In genomic region chr2:208265371-208265806, GRCh38 we compare ENCODE assay signal across 8 cellular contexts. TPM values are rescaled to one million over a fixed set of nuclear protein-coding genes. Genes with fewer than 3 reads are reported as not detected.
DNase-seq lines count a peak whose midpoint lies in the region; ATAC-seq, FAIRE-seq and TF ChIP-seq lines count a peak whose summit lies in the region.

No MANE protein-coding gene starts in this region.

- H3K27me3 ChIP-seq in pancreas: no peaks in the 10 kb centered on the region

- peak overlapping the region; percentile 7 to 93 (median 64) for H3K27ac ChIP-seq in pancreas

- H3K27me3 Mint-ChIP-seq in activated T-helper 2 cell treated with anti-CD3 and anti-CD28 coated beads, Interferon-gamma antibody, Interleukin-2, Interleukin-4, amounts not matched to agents 10 μg/mL and 5 μg/mL and 100 μg/mL, durations not matched to agents 14 hours and 24 hours and 36 hours (ENCODE audit: low read depth): no peaks in the 10 kb centered on the region

- peaks cover 21% of the 10 kb centered on the region for H3K36me3 Mint-ChIP-seq in activated T-helper 2 cell treated with anti-CD3 and anti-CD28 coated beads, Interferon-gamma antibody, Interleukin-2, Interleukin-4, amounts not matched to agents 10 μg/mL and 5 μg/mL and 100 μg/mL, durations not matched to agents 14 hours and 24 hours and 36 hours (ENCODE audit: low read depth)

- H3K36me3 ChIP-seq in pancreas: no peaks in the 10 kb centered on the region

- peak overlapping the region; percentile 95 for H3K27ac Mint-ChIP-seq in activated T-helper 2 cell treated with anti-CD3 and anti-CD28 coated beads, Interferon-gamma antibody, Interleukin-2, Interleukin-4, amounts not matched to agents 10 μg/mL and 5 μg/mL and 100 μg/mL, durations not matched to agents 14 hours and 24 hours and 36 hours

- FAIRE-seq in pancreas (lab: Jason Lieb, UNC): no peak

- WGBS in pancreas, 2 donors: 3% methylated on average over 9 of the region's 9 CpGs

- H3K4me1 ChIP-seq in pancreas: peaks cover 3 to 24% (median 15%) of the 10 kb centered on the region in 3 donors

- H3K9me3 ChIP-seq in pancreas: no peaks in the 10 kb centered on the region

- H3K4me3 Mint-ChIP-seq in activated T-helper 2 cell treated with anti-CD3 and anti-CD28 coated beads, Interferon-gamma antibody, Interleukin-2, Interleukin-4, amounts not matched to agents 10 μg/mL and 5 μg/mL and 100 μg/mL, durations not matched to agents 14 hours and 24 hours and 36 hours (ENCODE audit: low read depth): peak overlapping the region; percentile 92

- no peak for DNase-seq in AG09309 (ENCODE audit: low read depth)
- peak; percentile 39 for DNase-seq in NOMO-1 treated with dmso at 0.1 percent for 144 hours (lab: John Stamatoyannopoulos, UW; ENCODE audit: unreplicated experiment)
- DNase-seq in activated T-helper 2 cell treated with anti-CD3 and anti-CD28 coated beads, Interferon-gamma antibody, Interleukin-2, Interleukin-4, amounts not matched to agents 10 μg/mL and 5 μg/mL and 100 μg/mL, durations not matched to agents 14 hours and 24 hours and 36 hours (ENCODE audit: low spot score): peak; percentile 30
- DNase-seq in Right ventricle myocardium superior: no peak
- DNase-seq in pancreas: peak in 1 of 6 donors; percentile 21
- no peak for DNase-seq in NCI-H2081 treated with DMSO at 0.1 percent for 48 hours (lab: John Stamatoyannopoulos, UW)

- H3K9me3 Mint-ChIP-seq in activated T-helper 2 cell treated with anti-CD3 and anti-CD28 coated beads, Interferon-gamma antibody, Interleukin-2, Interleukin-4, amounts not matched to agents 10 μg/mL and 5 μg/mL and 100 μg/mL, durations not matched to agents 14 hours and 24 hours and 36 hours: peaks cover 6% of the 10 kb centered on the region

- no peak for TF ChIP-seq CTCF in AG09309 (IDR thresholded peaks at IDR 0.05; ENCODE audit: control insufficient read depth, insufficient read depth, low read depth, low read length, missing control alignments)
- TF ChIP-seq CTCF in pancreas (IDR thresholded peaks at IDR 0.05): no peak

- H3K4me1 Mint-ChIP-seq in activated T-helper 2 cell treated with anti-CD3 and anti-CD28 coated beads, Interferon-gamma antibody, Interleukin-2, Interleukin-4, amounts not matched to agents 10 μg/mL and 5 μg/mL and 100 μg/mL, durations not matched to agents 14 hours and 24 hours and 36 hours (ENCODE audit: low read depth): peaks cover 44% of the 10 kb centered on the region

- ATAC-seq in GM18502 (IDR thresholded peaks at IDR 0.05; ENCODE audit: poor library complexity, unreplicated experiment) (peak; percentile 57), HG02870 (IDR thresholded peaks at IDR 0.05; ENCODE audit: unreplicated experiment) (peak; percentile 52), Right ventricle myocardium superior (ENCODE audit: poor library complexity) (peak; percentile 55), pancreas (peak; percentile 38 to 59 (median 46))

- intact Hi-C loops in activated T-helper 2 cell treated with anti-CD3 and anti-CD28 coated beads, Interferon-gamma antibody, Interleukin-2, Interleukin-4, amounts not matched to agents 10 μg/mL and 5 μg/mL and 100 μg/mL, durations not matched to agents 14 hours and 24 hours and 36 hours (cut with micrococcal nuclease): loop anchor here (10.0 kb wide), 1 partner anchor 741 kb away; the partner anchor contains the start of gene CREB1
- intact Hi-C loops in Right ventricle myocardium superior (cut with DNase I) (no loop called here), pancreas (cut with DNase I) (no loop called here)

- H3K4me3 ChIP-seq in AG09309 (ENCODE audit: control insufficient read depth, low read depth, low read length) (peak overlapping the region; percentile 74), pancreas (peak overlapping the region; percentile 62 to 92 (median 84))

RNA-seq across cellular contexts. Expression of gene PIKFYVE, which starts 0.7 kb away (rescaled TPM):
- 30.3 and 34.1 TPM in 2 replicates for total RNA-seq in activated T-helper 2 cell treated with anti-CD3 and anti-CD28 coated beads, Interferon-gamma antibody, Interleukin-2, Interleukin-4, amounts not matched to agents 10 μg/mL and 5 μg/mL and 100 μg/mL, durations not matched to agents 14 hours and 24 hours and 36 hours
- total RNA-seq in Right ventricle myocardium superior (13.2 TPM), pancreas (10 to 100 TPM; 11.5 to 16.1 (median 14.2) TPM)
- polyA plus RNA-seq in pancreas: 1 to 10 TPM; 6.0 to 7.3 TPM

RNA-seq across cellular contexts. Expression of gene IDH1, which starts 10.5 kb away (rescaled TPM):
- 42.7 and 46.1 TPM in 2 replicates for total RNA-seq in activated T-helper 2 cell treated with anti-CD3 and anti-CD28 coated beads, Interferon-gamma antibody, Interleukin-2, Interleukin-4, amounts not matched to agents 10 μg/mL and 5 μg/mL and 100 μg/mL, durations not matched to agents 14 hours and 24 hours and 36 hours
- 43.6 TPM for total RNA-seq in Right ventricle myocardium superior
- total RNA-seq in pancreas: 10 to 100 TPM; 16.7 to 57.8 (median 43.1) TPM
- 10 to 100 TPM; 14.2 to 24.5 TPM for polyA plus RNA-seq in pancreas

Comparison
In these comparisons a context has a peak if more than half of its experiments do, and no peak if none do; other contexts are left out.
1. DNase-seq: peak in NOMO-1 treated with dmso at 0.1 percent for 144 hours (single experiment) and activated T-helper 2 cell treated with anti-CD3 and anti-CD28 coated beads, Interferon-gamma antibody, Interleukin-2, Interleukin-4, amounts not matched to agents 10 μg/mL and 5 μg/mL and 100 μg/mL, durations not matched to agents 14 hours and 24 hours and 36 hours (single experiment); none in AG09309 (single experiment), Right ventricle myocardium superior (single experiment) and NCI-H2081 treated with DMSO at 0.1 percent for 48 hours (single experiment).
2. Peak in every context shown above with its lines, with median percentiles within 50 percentile points of each other: ATAC-seq.